In the genomic region with DNA sequence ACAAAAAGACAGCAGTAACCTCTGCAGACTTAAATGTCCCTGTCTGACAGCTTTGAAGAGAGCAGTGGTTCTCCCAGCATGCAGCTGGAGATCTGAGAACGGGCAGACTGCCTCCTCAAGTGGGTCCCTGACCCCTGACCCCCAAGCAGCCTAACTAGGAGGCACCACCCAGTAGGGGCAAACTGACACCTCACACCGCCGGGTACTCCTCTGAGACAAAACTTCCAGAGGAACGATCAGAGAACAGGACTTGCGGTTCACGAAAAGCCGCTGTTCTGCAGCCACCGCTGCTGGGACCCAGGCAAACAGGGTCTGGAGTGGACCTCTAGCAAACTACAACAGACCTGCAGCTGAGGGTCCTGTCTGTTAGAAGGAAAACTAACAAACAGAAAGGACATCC, we compare ENCODE assay signal across 2 cellular contexts.
DNase-seq lines count a peak whose midpoint lies in the region; FAIRE-seq and TF ChIP-seq lines count a peak whose summit lies in the region.
"Not testable (repeated sequence)": the region's sequence is repeated elsewhere in the genome, so short reads cannot be mapped to it uniquely, and the experiment has no call there.

No MANE protein-coding gene starts in this region.

- DNase-seq in kidney (peak; percentile 27), posterior vena cava (ENCODE audit: low spot score) (peak; percentile 54)

- H3K27ac ChIP-seq in kidney (ENCODE audit: low read depth in 2 of 2, low read length in 2 of 2): not testable (repeated sequence)

- not testable (repeated sequence) for H3K4me1 ChIP-seq in kidney (ENCODE audit: control insufficient read depth in 1 of 2, insufficient read depth in 1 of 2, low read depth in 1 of 2, low read length in 2 of 2)

- not testable (repeated sequence) for H3K9me3 ChIP-seq in kidney (ENCODE audit: control insufficient read depth in 1 of 2, low read length in 2 of 2)

- not testable (repeated sequence) for FAIRE-seq in kidney (lab: Jason Lieb, UNC)

- TF ChIP-seq CTCF in kidney (IDR thresholded peaks at IDR 0.05; ENCODE audit: borderline replicate concordance, extremely low read depth, insufficient read depth): not testable (repeated sequence)

- not testable (repeated sequence) for H3K4me3 ChIP-seq in kidney (ENCODE audit: low read length in 2 of 2)

- not testable (repeated sequence) for H3K9ac ChIP-seq in kidney (ENCODE audit: low read length in 2 of 2)

- intact Hi-C loops in kidney (cut with DNase I); posterior vena cava (cut with DNase I): not testable (repeated sequence)

- not testable (repeated sequence) for H3K36me3 ChIP-seq in kidney (ENCODE audit: control insufficient read depth in 1 of 2, insufficient read depth in 2 of 2, low read length in 2 of 2)
